8 cellular contexts compared by ENCODE assay signal in genomic region chrX:65035451-65035779, GRCh38. TPM values are rescaled to one million over a fixed set of nuclear protein-coding genes. Genes with fewer than 3 reads are reported as not detected.
DNase-seq lines count a peak whose midpoint lies in the region; ATAC-seq and TF ChIP-seq lines count a peak whose summit lies in the region.

No MANE protein-coding gene starts in this region.

- peak overlapping the region; percentile 86 for H3K4me3 Mint-ChIP-seq in WTC11

- no peaks in the 10 kb centered on the region for H3K27me3 Mint-ChIP-seq in WTC11 (ENCODE audit: low read depth)

- H4K20me1 ChIP-seq in BLaER1 treated with 17β-estradiol and CSF1 and Interleukin-3, amounts not matched to agents 10 nM and 100 nM, result no peaks in the 10 kb centered on the region

- peak overlapping the region; percentile 54; the same call in 1 of the 2 replicates for H3K27ac Mint-ChIP-seq in WTC11

- H3K27me3 ChIP-seq in BLaER1 treated with 17β-estradiol and CSF1 and Interleukin-3, amounts not matched to agents 10 nM and 100 nM, result peaks cover 0 to 49% (median 10%) of the 10 kb centered on the region in 11 experiments; a peak in 9 of 22 replicates
- peaks cover 50% of the 10 kb centered on the region for H3K27me3 ChIP-seq in WERI-Rb-1 (ENCODE audit: insufficient read depth, low read depth, severe bottlenecking)

- DNase-seq in WTC11 (ENCODE audit: low spot score), result peak; percentile 20
- peak in 33 of 42 donors; percentile 4 to 52 (median 23) for DNase-seq in head of caudate nucleus
- DNase-seq in posterior vena cava (ENCODE audit: low spot score), result peak; percentile 72
- no peak for DNase-seq in WERI-Rb-1
- no peak for DNase-seq in middle frontal gyrus (ENCODE audit: extremely low spot score, low spot score)

- TF ChIP-seq CTCF in WTC11 (IDR thresholded peaks at IDR 0.05), result no peak
- no peak for TF ChIP-seq CTCF in WERI-Rb-1 (IDR thresholded peaks at IDR 0.05; ENCODE audit: low read depth, low read length)

- peaks cover 0 to 11% (median 9%) of the 10 kb centered on the region in 11 experiments; a peak in 11 of 22 replicates for H3K9me3 ChIP-seq in BLaER1 treated with 17β-estradiol and CSF1 and Interleukin-3, amounts not matched to agents 10 nM and 100 nM (replicated peaks in 1 of 11)
- H3K9me3 ChIP-seq in WERI-Rb-1 (ENCODE audit: severe bottlenecking), result no peaks in the 10 kb centered on the region

- H3K9me3 Mint-ChIP-seq in WTC11, result no peaks in the 10 kb centered on the region

- CTCF ChIA-PET in WTC11 (lab: Charles Lee), result interaction anchor here (1.3 to 2.6 kb wide), 5 partner anchors 59 to 416 kb away, joined by 3 to 19 read pairs (median 7); partner anchors contain the start of gene ZC4H2

- peaks cover 6% of the 10 kb centered on the region for H3K4me1 Mint-ChIP-seq in WTC11

- peak overlapping the region; percentile 74 to 85 (median 82) for H3K9ac ChIP-seq in BLaER1 treated with 17β-estradiol and CSF1 and Interleukin-3, amounts not matched to agents 10 nM and 100 nM

- ATAC-seq in GM18870 (IDR thresholded peaks at IDR 0.05; ENCODE audit: unreplicated experiment) (peak; percentile 36), HG03139 (IDR thresholded peaks at IDR 0.05; ENCODE audit: unreplicated experiment) (peak; percentile 41), WTC11 (peak; percentile 52)

- H3K4me3 ChIP-seq in BLaER1 treated with 17β-estradiol and CSF1 and Interleukin-3, amounts not matched to agents 10 nM and 100 nM, result peak overlapping the region; percentile 56 to 77 (median 69)
- no peak overlapping the region for H3K4me3 ChIP-seq in WERI-Rb-1 (ENCODE audit: low read depth, low read length)

- H3K27ac ChIP-seq in BLaER1 treated with 17β-estradiol and CSF1 and Interleukin-3, amounts not matched to agents 10 nM and 100 nM, result peak overlapping the region; percentile 53 to 87 (median 84)
- H3K27ac ChIP-seq in WERI-Rb-1, result no peak overlapping the region

- no peaks in the 10 kb centered on the region for H3K36me3 ChIP-seq in BLaER1 treated with 17β-estradiol and CSF1 and Interleukin-3, amounts not matched to agents 10 nM and 100 nM
- H3K36me3 ChIP-seq in WERI-Rb-1, result no peaks in the 10 kb centered on the region

- intact Hi-C loops in head of caudate nucleus (cut with DNase I) (no loop called here), posterior vena cava (cut with DNase I) (no loop called here)

- peak overlapping the region; percentile 48 to 75 (median 67) for H3K4me2 ChIP-seq in BLaER1 treated with 17β-estradiol and CSF1 and Interleukin-3, amounts not matched to agents 10 nM and 100 nM

- peaks cover 0 to 19% (median 6%) of the 10 kb centered on the region in 10 experiments; a peak in 7 of 20 replicates for H3K4me1 ChIP-seq in BLaER1 treated with 17β-estradiol and CSF1 and Interleukin-3, amounts not matched to agents 10 nM and 100 nM

- POLR2A ChIA-PET in WTC11 (lab: Charles Lee), result interaction anchor here (1.4 to 2.6 kb wide), 3 partner anchors 60 to 264 kb away, joined by 7 to 12 read pairs (median 7); partner anchors contain the start of gene ZC4H2

- H3K36me3 Mint-ChIP-seq in WTC11, result no peaks in the 10 kb centered on the region

TF ChIP-seq in WTC11, 78 proteins besides CTCF, POLR2A, EP300 and RAD21:
- TF ChIP-seq SMAD4 (CRISPR knock-in tag; IDR thresholded peaks at IDR 0.05) (no peak), ZNF281 (CRISPR knock-in tag; IDR thresholded peaks at IDR 0.05) (no peak), NFE2L1 (CRISPR knock-in tag; IDR thresholded peaks at IDR 0.05) (no peak), CREB1 (CRISPR knock-in tag; IDR thresholded peaks at IDR 0.05) (no peak)

RNA-seq across cellular contexts. Expression of gene ZC3H12B, which starts 0.8 kb away (rescaled TPM):
- 1.5 to 1.9 TPM (median 1.6 TPM) in 3 replicates for total RNA-seq in WTC11 (2021)
- 1 to 10 TPM; 3.0 to 3.6 TPM for total RNA-seq in posterior vena cava

RNA-seq across cellular contexts. Expression of gene ZC4H2, which starts 59.2 kb away (rescaled TPM):
- total RNA-seq in WTC11 (2021) (23.7 to 25.7 TPM (median 25.2 TPM) in 3 replicates), posterior vena cava (10 to 100 TPM in 1 of 2 donors, 1 to 10 TPM in 1; 7.1 to 10.0 TPM)

Comparison
In these comparisons a context has a peak if more than half of its experiments do, and no peak if none do; other contexts are left out.
1. DNase-seq: peak in WTC11 (single experiment), head of caudate nucleus (33 of 42) and posterior vena cava (single experiment); none in WERI-Rb-1 (single experiment) and middle frontal gyrus (single experiment).
2. Peak in every context shown above with its lines, with median percentiles within 50 percentile points of each other: ATAC-seq.